Comparison of ENCODE assay signal across 11 cellular contexts in genomic region chr10:131961777-131962450, GRCh38. TPM values are rescaled to one million over a fixed set of nuclear protein-coding genes. Genes with fewer than 3 reads are reported as not detected.
DNase-seq lines count a peak whose midpoint lies in the region; ATAC-seq and TF ChIP-seq lines count a peak whose summit lies in the region.
"Had no signal": no experiment of that assay in that cellular context is flagged by ENCODE, and none has a peak within 500 bp of the region (broad histone marks: within the 10 kb centered on the region; RNA-seq: fewer than 3 reads in every experiment).

No MANE protein-coding gene starts in this region.

- H3K27ac ChIP-seq in RWPE1 = peak overlapping the region; percentile 30
- H3K27ac ChIP-seq: colonic mucosa had no signal

- intact Hi-C loops in left colon (cut with DNase I, micrococcal nuclease) = no loop called here

- DNase-seq in A172 (ENCODE audit: low spot score) (peak; percentile 60), Daoy (ENCODE audit: low read depth) (peak; percentile 39), RWPE1 (ENCODE audit: low spot score) (no peak), left colon (no peak), progenitor cell of endocrine pancreas (ENCODE audit: low spot score, unreplicated experiment) (no peak), NCI-H128 (lab: John Stamatoyannopoulos, UW; ENCODE audit: unreplicated experiment) (no peak), osteocyte (ENCODE audit: extremely low spot score, unreplicated experiment) (no peak), ureter (ENCODE audit: low spot score) (no peak)
- DNase-seq: activated gamma-delta T cell treated with Interleukin-2 at 50 U/mL for 16 hours, colonic mucosa, left cardiac atrium had no signal

- H3K4me3 Mint-ChIP-seq in progenitor cell of endocrine pancreas (ENCODE audit: low read depth) = no peak overlapping the region
- no peak overlapping the region for H3K4me3 Mint-ChIP-seq in osteocyte (ENCODE audit: unreplicated experiment)

- no peaks in the 10 kb centered on the region for H3K4me1 Mint-ChIP-seq in progenitor cell of endocrine pancreas (ENCODE audit: low read depth)
- no peaks in the 10 kb centered on the region for H3K4me1 Mint-ChIP-seq in osteocyte (ENCODE audit: unreplicated experiment)

- H3K36me3 Mint-ChIP-seq in progenitor cell of endocrine pancreas (ENCODE audit: insufficient read depth) (peaks cover 19% of the 10 kb centered on the region), osteocyte (ENCODE audit: unreplicated experiment) (peaks cover 22% of the 10 kb centered on the region)

- no peak overlapping the region for H3K27ac Mint-ChIP-seq in progenitor cell of endocrine pancreas
- no peak overlapping the region for H3K27ac Mint-ChIP-seq in osteocyte (ENCODE audit: unreplicated experiment)

- POLR2A ChIA-PET in RWPE1 (lab: Yijun Ruan, JAX; ENCODE audit: low non-redundant PET) = no interaction called here

- H3K27me3 Mint-ChIP-seq in progenitor cell of endocrine pancreas = no peaks in the 10 kb centered on the region
- no peaks in the 10 kb centered on the region for H3K27me3 Mint-ChIP-seq in osteocyte (ENCODE audit: unreplicated experiment)

- ATAC-seq in left colon = peak; percentile 8

- H3K9me3 Mint-ChIP-seq in progenitor cell of endocrine pancreas (ENCODE audit: low read depth) (no peaks in the 10 kb centered on the region), osteocyte (ENCODE audit: unreplicated experiment) (no peaks in the 10 kb centered on the region)

- TF ChIP-seq CTCF in RWPE1 (conservative IDR thresholded peaks at IDR 0.05; ENCODE audit: low read depth) (no peak), progenitor cell of endocrine pancreas (IDR thresholded peaks at IDR 0.05; ENCODE audit: unreplicated experiment) (no peak), osteocyte (IDR thresholded peaks at IDR 0.05) (no peak)

- CTCF ChIA-PET in RWPE1 (lab: Yijun Ruan, JAX) = interaction anchor here (1.7 kb wide), 1 partner anchor 61 kb away, joined by 7 read pairs; no protein-coding TSS in a partner anchor

RNA-seq across cellular contexts. Expression of gene BNIP3, which starts 19.8 kb away (rescaled TPM):
- 67.9 and 79.3 TPM in 2 replicates for total RNA-seq in A172 (2014; rRNA removed; shearing (Covaris generic))
- total RNA-seq in Daoy (2014; rRNA removed; shearing (Covaris generic)) = 52.9 and 53.5 TPM in 2 replicates
- total RNA-seq in left colon (1 to 10 TPM; 4.7 to 9.4 TPM), progenitor cell of endocrine pancreas (28.5 and 32.4 TPM in 2 replicates), osteocyte (29.2 and 31.6 TPM in 2 replicates), ureter (21.5 TPM)

Comparison
In these comparisons a context has a peak if more than half of its experiments do, and no peak if none do; other contexts are left out.
1. DNase-seq: peak in A172 (single experiment) and Daoy (single experiment); none in RWPE1 (single experiment), left colon (0 of 2), progenitor cell of endocrine pancreas (single experiment), NCI-H128 (single experiment), osteocyte (single experiment) and ureter (single experiment).